ENCODE assay signal across 23 cellular contexts in the genomic region with DNA sequence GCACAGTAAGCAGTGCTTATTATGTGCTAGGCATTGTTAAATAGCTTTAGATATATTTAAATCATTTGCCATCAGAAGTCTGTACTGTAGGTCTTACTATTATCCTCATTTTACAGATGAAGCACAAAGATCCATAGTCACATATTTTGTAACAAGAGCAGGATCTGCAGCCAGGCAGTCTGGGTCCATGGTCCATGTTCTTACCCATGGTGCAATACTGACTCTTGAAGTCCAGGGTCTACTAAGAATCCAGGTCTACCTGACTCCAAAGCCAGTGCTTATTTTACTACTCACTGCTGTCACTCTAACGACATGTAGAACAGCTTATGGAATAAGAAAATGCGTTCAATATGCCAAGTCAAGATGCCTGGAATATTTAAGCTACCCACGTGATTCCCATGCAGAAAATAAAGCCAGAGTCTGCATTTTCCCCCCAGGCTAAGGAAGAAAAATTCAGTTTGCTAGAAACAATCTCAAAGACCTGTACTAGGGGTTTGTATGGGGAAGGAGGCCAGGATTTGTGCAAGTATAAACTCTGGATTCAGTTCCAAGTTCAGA.
DNase-seq lines count a peak whose midpoint lies in the region; ATAC-seq and TF ChIP-seq lines count a peak whose summit lies in the region.
"Had no signal": no experiment of that assay in that cellular context is flagged by ENCODE, and none has a peak within 500 bp of the region (broad histone marks: within the 10 kb centered on the region; RNA-seq: fewer than 3 reads in every experiment).

No MANE protein-coding gene starts in this region.

- H4K20me1 ChIP-seq in GM23338 (replicated peaks; ENCODE audit: insufficient read depth) = no peaks in the 10 kb centered on the region
- H4K20me1 ChIP-seq: BLaER1 had no signal

- no peak overlapping the region for H3K4me2 ChIP-seq in GM23338
- H3K4me2 ChIP-seq: BLaER1 had no signal

- TF ChIP-seq CTCF in GM23338 (conservative IDR thresholded peaks at IDR 0.05; ENCODE audit: low read depth in 2 of 2) = no peak
- no peak for TF ChIP-seq CTCF in retinal pigment epithelial cell (conservative IDR thresholded peaks at IDR 0.05; ENCODE audit: low read depth, low read length)
- TF ChIP-seq CTCF in GM13977 (IDR thresholded peaks at IDR 0.05; ENCODE audit: extremely low read depth, insufficient read depth, missing control alignments) = no peak
- TF ChIP-seq CTCF in esophagus squamous epithelium (IDR thresholded peaks at IDR 0.05) = no peak

- TF ChIP-seq POLR2A in esophagus squamous epithelium (IDR thresholded peaks at IDR 0.05) = no peak

- H3K36me3 Mint-ChIP-seq in GM23338 (ENCODE audit: low read depth) = no peaks in the 10 kb centered on the region
- no peaks in the 10 kb centered on the region for H3K36me3 Mint-ChIP-seq in stimulated activated effector memory CD8-positive, alpha-beta T cell treated with anti-CD3 and anti-CD28 coated beads, Interleukin-12 subunit alpha, Interleukin-12 subunit beta, amount 100 ng/mL, for 72 hours

- no peak overlapping the region for H3K27ac Mint-ChIP-seq in GM23338
- no peak overlapping the region for H3K27ac Mint-ChIP-seq in stimulated activated effector memory CD8-positive, alpha-beta T cell treated with anti-CD3 and anti-CD28 coated beads, Interleukin-12 subunit alpha, Interleukin-12 subunit beta, amount 100 ng/mL, for 72 hours
- H3K27ac Mint-ChIP-seq: CD4-positive, alpha-beta T cell had no signal

- H3K9me3 ChIP-seq in esophagus squamous epithelium = no peaks in the 10 kb centered on the region
- H3K9me3 ChIP-seq: BLaER1 had no signal

- H3K79me2 ChIP-seq in GM23338 (replicated peaks; ENCODE audit: insufficient read depth) = no peaks in the 10 kb centered on the region

- intact Hi-C loops in esophagus squamous epithelium (cut with DNase I) = no loop called here

- in situ Hi-C loops in GM13977 (cut with MboI; ENCODE audit: low pct_unique_long_range_greater_than_20kb, low sequenced_read_pairs, unreplicated experiment) = no loop called here

- H3K4me3 ChIP-seq in GM23338 (no peak overlapping the region), retinal pigment epithelial cell (ENCODE audit: low read length) (no peak overlapping the region), esophagus squamous epithelium (no peak overlapping the region)
- H3K4me3 ChIP-seq: BLaER1, GM12878 had no signal

- no peaks in the 10 kb centered on the region for H3K4me1 ChIP-seq in GM23338 (ENCODE audit: insufficient read depth)
- H3K4me1 ChIP-seq in esophagus squamous epithelium = no peaks in the 10 kb centered on the region
- H3K4me1 ChIP-seq: BLaER1 had no signal

- no peak overlapping the region for H3K4me3 Mint-ChIP-seq in GM23338
- H3K4me3 Mint-ChIP-seq in stimulated activated effector memory CD8-positive, alpha-beta T cell treated with anti-CD3 and anti-CD28 coated beads, Interleukin-12 subunit alpha, Interleukin-12 subunit beta, amount 100 ng/mL, for 72 hours = no peak overlapping the region
- H3K4me3 Mint-ChIP-seq: CD4-positive, alpha-beta T cell had no signal

- H3K36me3 ChIP-seq in GM23338 (ENCODE audit: insufficient read depth) (no peaks in the 10 kb centered on the region), esophagus squamous epithelium (no peaks in the 10 kb centered on the region)
- H3K36me3 ChIP-seq: BLaER1 had no signal

- WGBS in esophagus squamous epithelium, 2 donors = 12 to 16% methylated on average over 3 of the region's 3 CpGs

- H3K27me3 ChIP-seq in GM23338 (ENCODE audit: insufficient read depth) (no peaks in the 10 kb centered on the region), esophagus squamous epithelium (no peaks in the 10 kb centered on the region)
- H3K27me3 ChIP-seq: BLaER1 had no signal

- no peaks in the 10 kb centered on the region; the same call in 2 of the 3 replicates for H3K4me1 Mint-ChIP-seq in GM23338
- H3K4me1 Mint-ChIP-seq in stimulated activated effector memory CD8-positive, alpha-beta T cell treated with anti-CD3 and anti-CD28 coated beads, Interleukin-12 subunit alpha, Interleukin-12 subunit beta, amount 100 ng/mL, for 72 hours = no peaks in the 10 kb centered on the region

- DNase-seq in GM23338 (ENCODE audit: low spot score) = no peak
- peak; percentile 2 for DNase-seq in astrocyte of the hippocampus (ENCODE audit: low read depth, low spot score)
- peak; percentile 3 for DNase-seq in left kidney (ENCODE audit: low read depth, low spot score)
- DNase-seq in retinal pigment epithelial cell (ENCODE audit: low read depth) = peak; percentile 80
- no peak for DNase-seq in GM13977 (ENCODE audit: low spot score)
- no peak for DNase-seq in esophagus squamous epithelium (lab: John Stamatoyannopoulos, UW)
- DNase-seq in stimulated activated effector memory CD8-positive, alpha-beta T cell treated with anti-CD3 and anti-CD28 coated beads, Interleukin-12 subunit alpha, Interleukin-12 subunit beta, amount 100 ng/mL, for 72 hours (ENCODE audit: low spot score in 2 of 2) = no peak
- DNase-seq: CD4-positive, alpha-beta T cell; Kasumi-1; MV-4-11; NCI-H1105; NCI-H1436 treated with DMSO at 0.1 percent for 48 hours; NCI-H187 treated with DMSO at 0.1 percent for 48 hours; NCI-H2107; NCI-H446; NCI-H526; NCI-H82; NK-92 treated with Interleukin-12 subunit alpha and Interleukin-12 subunit beta, amount 100 ng/mL, for 24 hours; PC-3 had no signal

- H3F3A ChIP-seq in GM23338 (replicated peaks; ENCODE audit: low read depth) = no peaks in the 10 kb centered on the region

- ATAC-seq in GM23338 = no peak
- ATAC-seq in stimulated activated effector memory CD8-positive, alpha-beta T cell treated with anti-CD3 and anti-CD28 coated beads, Interleukin-12 subunit alpha, Interleukin-12 subunit beta, amount 100 ng/mL, for 72 hours = no peak
- ATAC-seq: GM12878, HCT116, PC-3, SK-N-SH treated with all-trans-retinoic acid at 6 μM for 48 hours had no signal

- H3K9me3 Mint-ChIP-seq in GM23338 = no peaks in the 10 kb centered on the region
- peaks cover 7% of the 10 kb centered on the region for H3K9me3 Mint-ChIP-seq in stimulated activated effector memory CD8-positive, alpha-beta T cell treated with anti-CD3 and anti-CD28 coated beads, Interleukin-12 subunit alpha, Interleukin-12 subunit beta, amount 100 ng/mL, for 72 hours

- no peaks in the 10 kb centered on the region for H3K27me3 Mint-ChIP-seq in GM23338 (ENCODE audit: insufficient read depth, low read depth, poor library complexity)
- H3K27me3 Mint-ChIP-seq: CD4-positive, alpha-beta T cell had no signal

- no peaks in the 10 kb centered on the region for H3K9me2 ChIP-seq in GM23338 (ENCODE audit: insufficient read depth)

- H3K27ac ChIP-seq in GM23338 (ENCODE audit: low read depth) (no peak overlapping the region), esophagus squamous epithelium (no peak overlapping the region)
- H3K27ac ChIP-seq: BLaER1 had no signal

- H2AFZ ChIP-seq in GM23338 = 0 out of 2 replicates have a peak overlapping the region, but pooled peaks have one; percentile 33

TF ChIP-seq in GM23338, 12 proteins besides CTCF, POLR2A, EP300 and RAD21 (continues in another document):
- TF ChIP-seq POLR2AphosphoS5 (IDR thresholded peaks at IDR 0.05; ENCODE audit: low read depth) (no peak), NANOG (IDR thresholded peaks at IDR 0.05; ENCODE audit: borderline replicate concordance) (no peak), JUNB (IDR thresholded peaks at IDR 0.05; ENCODE audit: unreplicated experiment) (no peak)

Comparison
In these comparisons a context has a peak if more than half of its experiments do, and no peak if none do; other contexts are left out.
1. DNase-seq: peak in astrocyte of the hippocampus (single experiment), left kidney (single experiment) and retinal pigment epithelial cell (single experiment); none in GM23338 (single experiment), GM13977 (single experiment), esophagus squamous epithelium (single experiment) and stimulated activated effector memory CD8-positive, alpha-beta T cell treated with anti-CD3 and anti-CD28 coated beads, Interleukin-12 subunit alpha, Interleukin-12 subunit beta, amount 100 ng/mL, for 72 hours (0 of 2).